ENCODE assay signal across 20 cellular contexts in genomic region chr2:232042911-232043564, GRCh38.
DNase-seq lines count a peak whose midpoint lies in the region; FAIRE-seq and TF ChIP-seq lines count a peak whose summit lies in the region.
"Had no signal": no experiment of that assay in that cellular context is flagged by ENCODE, and none has a peak within 500 bp of the region (broad histone marks: within the 10 kb centered on the region; RNA-seq: fewer than 3 reads in every experiment).

No MANE protein-coding gene starts in this region.

- H3K4me2 ChIP-seq in astrocyte (ENCODE audit: low read length) (no peak overlapping the region), mesenchymal stem cell (ENCODE audit: low read length, poor library complexity, severe bottlenecking) (no peak overlapping the region)

- TF ChIP-seq CTCF in HFFc6 (IDR thresholded peaks at IDR 0.05) = no peak
- TF ChIP-seq CTCF in astrocyte (IDR thresholded peaks at IDR 0.05; ENCODE audit: insufficient read depth, low read depth, low read length) = no peak
- no peak for TF ChIP-seq CTCF in glutamatergic neuron (IDR thresholded peaks at IDR 0.05; ENCODE audit: partially characterized antibody, unreplicated experiment)
- no peak for TF ChIP-seq CTCF in endodermal cell (conservative IDR thresholded peaks at IDR 0.05)

- peaks cover 24% of the 10 kb centered on the region for H4K20me1 ChIP-seq in astrocyte (ENCODE audit: insufficient read depth, low read length)

- peak; percentile 36 for DNase-seq in EL
- peak; percentile 60 for DNase-seq in HFFc6
- DNase-seq in astrocyte (ENCODE audit: low read depth) = peak; percentile 39
- DNase-seq in mesenchymal stem cell = no peak
- DNase-seq in dermis blood vessel endothelial cell = no peak
- no peak for DNase-seq in glutamatergic neuron
- DNase-seq in endodermal cell = no peak
- DNase-seq: caudate nucleus; GDM1; lower lobe of right lung; naive B cell; NCI-H1048; NCI-H2107; NCI-H774; stimulated activated CD4-positive, alpha-beta T cell treated with anti-CD3 and anti-CD28 coated beads, Interleukin-4, amount 100 ng/mL, for 24 hours had no signal

- H3K9ac ChIP-seq in astrocyte (ENCODE audit: low read length) = no peak overlapping the region
- H3K9ac ChIP-seq in mesenchymal stem cell (ENCODE audit: low read length) = no peak overlapping the region
- H3K9ac ChIP-seq in endodermal cell (ENCODE audit: extremely low read depth, low read length, poor library complexity, severe bottlenecking) = no peak overlapping the region

- H3K27ac Mint-ChIP-seq in HFFc6 (peak overlapping the region; percentile 27), astrocyte (ENCODE audit: unreplicated experiment) (no peak overlapping the region), glutamatergic neuron (ENCODE audit: unreplicated experiment) (no peak overlapping the region), endodermal cell (no peak overlapping the region)
- H3K27ac Mint-ChIP-seq: B cell; progenitor cell of endocrine pancreas; T-helper 2 cell treated with Interferon-gamma antibody and Interleukin-4, amounts not matched to agents 5 μg/mL and 100 μg/mL, for 36 hours had no signal

- H3K4me3 Mint-ChIP-seq in HFFc6 = no peak overlapping the region
- no peak overlapping the region for H3K4me3 Mint-ChIP-seq in astrocyte (ENCODE audit: unreplicated experiment)
- H3K4me3 Mint-ChIP-seq in glutamatergic neuron (ENCODE audit: unreplicated experiment) = no peak overlapping the region
- H3K4me3 Mint-ChIP-seq in endodermal cell = no peak overlapping the region
- H3K4me3 Mint-ChIP-seq: B cell; T-helper 2 cell treated with Interferon-gamma antibody and Interleukin-4, amounts not matched to agents 5 μg/mL and 100 μg/mL, for 36 hours had no signal

- no peak overlapping the region for H4K8ac ChIP-seq in mesenchymal stem cell (ENCODE audit: low read length)

- no peaks in the 10 kb centered on the region for H3K9me3 ChIP-seq in astrocyte (ENCODE audit: insufficient read depth, low read depth, low read length)
- H3K9me3 ChIP-seq in mesenchymal stem cell (ENCODE audit: control insufficient read depth, low read length) = no peaks in the 10 kb centered on the region
- H3K9me3 ChIP-seq in endodermal cell (ENCODE audit: control insufficient read depth, low read length) = no peaks in the 10 kb centered on the region
- H3K9me3 ChIP-seq: lower lobe of right lung had no signal

- H3K14ac ChIP-seq in mesenchymal stem cell (ENCODE audit: low read length in 2 of 2) = no peak overlapping the region

- H3K4me3 ChIP-seq in astrocyte (ENCODE audit: insufficient read depth, low read depth, low read length) (no peak overlapping the region), mesenchymal stem cell (ENCODE audit: insufficient read depth in 1 of 2, low read depth in 1 of 2, low read length in 2 of 2) (no peak overlapping the region), endodermal cell (ENCODE audit: low read length) (no peak overlapping the region)
- H3K4me3 ChIP-seq: lower lobe of right lung, skin epidermis had no signal

- no peak for FAIRE-seq in astrocyte (lab: Jason Lieb, UNC)
- FAIRE-seq: D721Med had no signal

- H3K36me3 Mint-ChIP-seq in HFFc6 (ENCODE audit: low read depth) (peaks cover 9% of the 10 kb centered on the region), astrocyte (ENCODE audit: low read depth, unreplicated experiment) (peaks cover 1% of the 10 kb centered on the region), glutamatergic neuron (ENCODE audit: unreplicated experiment) (peaks cover 7% of the 10 kb centered on the region), endodermal cell (ENCODE audit: low read depth) (peaks cover 8% of the 10 kb centered on the region)

- peaks cover 4% of the 10 kb centered on the region for H3K79me2 ChIP-seq in astrocyte (ENCODE audit: insufficient read depth, low read length)

- no peak overlapping the region for H3K4ac ChIP-seq in mesenchymal stem cell (ENCODE audit: low read depth in 1 of 2, low read length in 2 of 2)

- H3K27me3 ChIP-seq in astrocyte (ENCODE audit: insufficient read depth, low read length) (no peaks in the 10 kb centered on the region), mesenchymal stem cell (ENCODE audit: control insufficient read depth in 1 of 2, insufficient read depth in 1 of 2, low read length in 2 of 2) (no peaks in the 10 kb centered on the region), endodermal cell (ENCODE audit: control insufficient read depth, insufficient read depth, low read length, poor library complexity, severe bottlenecking) (no peaks in the 10 kb centered on the region)

- no peak overlapping the region for H2BK12ac ChIP-seq in mesenchymal stem cell (ENCODE audit: low read length in 2 of 2)

- H3K27ac ChIP-seq in astrocyte (ENCODE audit: low read depth, low read length) (no peak overlapping the region), mesenchymal stem cell (ENCODE audit: low read length, poor library complexity, severe bottlenecking) (no peak overlapping the region), endodermal cell (ENCODE audit: low read depth, low read length) (no peak overlapping the region)
- H3K27ac ChIP-seq: lower lobe of right lung, skin epidermis had no signal

- H3K36me3 ChIP-seq in astrocyte (ENCODE audit: insufficient read depth, low read length) (no peaks in the 10 kb centered on the region), mesenchymal stem cell (ENCODE audit: control insufficient read depth in 1 of 2, insufficient read depth in 2 of 2, low read depth in 1 of 2, low read length in 2 of 2) (peaks cover 0 to 5% of the 10 kb centered on the region in 2 experiments), endodermal cell (ENCODE audit: control insufficient read depth, insufficient read depth, low read length) (no peaks in the 10 kb centered on the region)

- H2BK15ac ChIP-seq in mesenchymal stem cell (ENCODE audit: low read depth, poor library complexity, severe bottlenecking) = no peak overlapping the region

- no peak overlapping the region for H4K91ac ChIP-seq in mesenchymal stem cell (ENCODE audit: low read length)

- H3K27me3 Mint-ChIP-seq in HFFc6 (ENCODE audit: insufficient read depth) (no peaks in the 10 kb centered on the region; the same call in 1 of the 2 replicates), astrocyte (ENCODE audit: low read depth, unreplicated experiment) (no peaks in the 10 kb centered on the region), glutamatergic neuron (ENCODE audit: unreplicated experiment) (no peaks in the 10 kb centered on the region), endodermal cell (ENCODE audit: insufficient read depth) (no peaks in the 10 kb centered on the region)
- H3K27me3 Mint-ChIP-seq: B cell, naive B cell, progenitor cell of endocrine pancreas had no signal

- H3K18ac ChIP-seq in mesenchymal stem cell (ENCODE audit: low read depth in 1 of 2, low read length in 2 of 2) = no peak overlapping the region

- H3K79me1 ChIP-seq in mesenchymal stem cell (replicated peaks; ENCODE audit: low read length, poor library complexity, severe bottlenecking) = peaks cover 31% of the 10 kb centered on the region

- no CpG with 5 or more reads among the region's 2 CpGs for WGBS in mesenchymal stem cell
- WGBS in endodermal cell (ENCODE audit: insufficient coverage in 1 of 2, insufficient read length in 1 of 2), 2 experiments = 95 to 100% methylated on average over 1 to 2 of the region's 2 CpGs

- H3K4me1 Mint-ChIP-seq in HFFc6 (ENCODE audit: low read depth) (peaks cover 15% of the 10 kb centered on the region), astrocyte (ENCODE audit: low read depth, unreplicated experiment) (peaks cover 5% of the 10 kb centered on the region), glutamatergic neuron (ENCODE audit: low read depth, unreplicated experiment) (no peaks in the 10 kb centered on the region), endodermal cell (peaks cover 13% of the 10 kb centered on the region)
- H3K4me1 Mint-ChIP-seq: B cell had no signal

- no peak overlapping the region for H2BK5ac ChIP-seq in mesenchymal stem cell (ENCODE audit: low read depth, low read length, poor library complexity, severe bottlenecking)

- H2BK120ac ChIP-seq in mesenchymal stem cell (ENCODE audit: low read depth, low read length) = no peak overlapping the region

- no peak overlapping the region for H2AFZ ChIP-seq in astrocyte (ENCODE audit: low read depth, low read length)
- peak overlapping the region; percentile 10 for H2AFZ ChIP-seq in mesenchymal stem cell (ENCODE audit: low read depth, low read length)

- no peak overlapping the region for H2AK5ac ChIP-seq in mesenchymal stem cell (ENCODE audit: low read length, severe bottlenecking)

- H3K23ac ChIP-seq in mesenchymal stem cell (ENCODE audit: low read length in 2 of 2) = no peak overlapping the region

- no peaks in the 10 kb centered on the region for H3K4me1 ChIP-seq in astrocyte (ENCODE audit: insufficient read depth, low read length)
- no peaks in the 10 kb centered on the region for H3K4me1 ChIP-seq in mesenchymal stem cell (ENCODE audit: control insufficient read depth, insufficient read depth, low read depth, low read length)
- H3K4me1 ChIP-seq in endodermal cell (ENCODE audit: control insufficient read depth, insufficient read depth, low read length) = no peaks in the 10 kb centered on the region
- H3K4me1 ChIP-seq: lower lobe of right lung had no signal

- H3K9me3 Mint-ChIP-seq in HFFc6 (no peaks in the 10 kb centered on the region), astrocyte (ENCODE audit: unreplicated experiment) (peaks cover 2% of the 10 kb centered on the region), glutamatergic neuron (ENCODE audit: unreplicated experiment) (peaks cover 1% of the 10 kb centered on the region), endodermal cell (peaks cover under 1% of the 10 kb centered on the region)
- H3K9me3 Mint-ChIP-seq: naive B cell; T-helper 2 cell treated with Interferon-gamma antibody and Interleukin-4, amounts not matched to agents 5 μg/mL and 100 μg/mL, for 36 hours had no signal

Comparison
In these comparisons a context has a peak if more than half of its experiments do, and no peak if none do; other contexts are left out.
1. DNase-seq: peak in EL (single experiment), HFFc6 (single experiment) and astrocyte (single experiment); none in mesenchymal stem cell (single experiment), dermis blood vessel endothelial cell (single experiment), glutamatergic neuron (single experiment) and endodermal cell (single experiment).